19 cellular contexts compared by ENCODE assay signal in the genomic region with DNA sequence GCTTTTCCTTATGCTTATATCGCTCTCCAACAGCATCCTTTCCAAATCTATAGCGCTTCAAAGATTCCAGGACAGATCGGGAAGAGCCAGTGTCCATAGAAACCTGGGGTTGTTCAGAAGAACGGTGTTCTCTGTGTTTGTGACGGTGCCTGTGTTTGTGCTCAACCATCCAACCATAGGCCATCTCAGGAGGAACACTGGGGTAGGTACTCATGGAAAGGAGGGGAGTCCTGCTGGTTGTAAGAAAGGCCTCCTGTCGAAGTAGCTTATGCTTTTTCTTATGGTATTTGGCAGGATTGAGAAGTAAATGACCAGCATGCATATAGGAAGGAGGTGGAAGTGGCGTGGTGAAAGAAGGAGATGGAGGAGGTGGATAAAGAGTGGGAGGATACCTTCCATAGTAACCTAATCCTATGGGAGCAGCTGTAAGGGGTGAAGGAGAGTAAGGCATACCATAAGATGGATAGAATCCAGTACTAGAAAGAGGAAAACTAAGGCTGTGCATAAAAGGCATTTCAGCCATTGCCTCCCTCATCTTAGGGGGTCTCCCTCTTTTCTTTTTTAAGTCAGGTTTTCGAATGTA.
DNase-seq lines count a peak whose midpoint lies in the region; FAIRE-seq and TF ChIP-seq lines count a peak whose summit lies in the region.
"Had no signal": no experiment of that assay in that cellular context is flagged by ENCODE, and none has a peak within 500 bp of the region (broad histone marks: within the 10 kb centered on the region; RNA-seq: fewer than 3 reads in every experiment).

No MANE protein-coding gene starts in this region.

- H3K9me3 ChIP-seq in Caco-2 (no peaks in the 10 kb centered on the region), HEK293 (ENCODE audit: control insufficient read depth, insufficient read depth, low read depth, low read length) (no peaks in the 10 kb centered on the region), astrocyte (ENCODE audit: insufficient read depth, low read depth, low read length) (no peaks in the 10 kb centered on the region)
- H3K9me3 ChIP-seq: SK-N-SH had no signal

- no peak overlapping the region for H3K4me3 ChIP-seq in Caco-2 (ENCODE audit: low read depth, low read length)
- H3K4me3 ChIP-seq in HEK293 (ENCODE audit: low read depth, low read length): no peak overlapping the region
- no peak overlapping the region for H3K4me3 ChIP-seq in astrocyte (ENCODE audit: insufficient read depth, low read depth, low read length)
- H3K4me3 ChIP-seq: BLaER1, GM23248 had no signal

- CTCF ChIA-PET in Caco-2 (lab: Charles Lee) (no interaction called here), HEK293 (lab: Yijun Ruan, JAX) (no interaction called here)

- intact Hi-C loops in Caco-2 (cut with micrococcal nuclease; ENCODE audit: unreplicated experiment): no loop called here

- H3K4me1 Mint-ChIP-seq in Caco-2 (ENCODE audit: low read depth, unreplicated experiment) (peaks cover 12% of the 10 kb centered on the region), astrocyte (ENCODE audit: low read depth, unreplicated experiment) (peaks cover 14% of the 10 kb centered on the region), mesothelial cell of epicardium (peaks cover 49% of the 10 kb centered on the region)

- DNase-seq in Caco-2 (no peak), astrocyte (ENCODE audit: low read depth) (no peak), mesothelial cell of epicardium (ENCODE audit: low spot score in 2 of 2, unreplicated experiment in 2 of 2) (no peak), GM19239 (ENCODE audit: insufficient read length, low spot score) (no peak), NCI-H2081 (lab: John Stamatoyannopoulos, UW) (no peak), anterior cingulate cortex (lab: John Stamatoyannopoulos, UW) (no peak)
- DNase-seq: CD8-positive, alpha-beta memory T cell; DMS79 treated with DMSO at 0.1 percent for 48 hours; NCI-H1417; NCI-H187 treated with DMSO at 0.1 percent for 48 hours; NCI-H524; NCI-H82; RPMI8226; SHP77 treated with DMSO at 0.1 percent for 48 hours; SK-N-SH had no signal

- H4K20me1 ChIP-seq in astrocyte (ENCODE audit: insufficient read depth, low read length): peaks cover 26% of the 10 kb centered on the region

- TF ChIP-seq CTCF in Caco-2 (IDR thresholded peaks at IDR 0.05; ENCODE audit: insufficient read depth in 1 of 2, low read depth in 1 of 2, low read length in 1 of 2, severe bottlenecking in 1 of 2, unreplicated experiment in 1 of 2): no peak
- TF ChIP-seq CTCF in HEK293 (tag by site-specific recombination; IDR thresholded peaks at IDR 0.05): no peak
- TF ChIP-seq CTCF in astrocyte (IDR thresholded peaks at IDR 0.05; ENCODE audit: insufficient read depth, low read depth, low read length): no peak
- no peak for TF ChIP-seq CTCF in mesothelial cell of epicardium (IDR thresholded peaks at IDR 0.05; ENCODE audit: unreplicated experiment)

- H3K4me2 ChIP-seq in astrocyte (ENCODE audit: low read length): no peak overlapping the region
- H3K4me2 ChIP-seq: BLaER1, SK-N-SH had no signal

- H2AFZ ChIP-seq in astrocyte (ENCODE audit: low read depth, low read length): no peak overlapping the region
- H2AFZ ChIP-seq: GM23248 had no signal

- BruUV-seq in Caco-2 (replicated peaks; lab: Mats Ljungman, UMichigan): no TSS peak

- H3K4me1 ChIP-seq in Caco-2: no peaks in the 10 kb centered on the region
- no peaks in the 10 kb centered on the region for H3K4me1 ChIP-seq in HEK293 (ENCODE audit: control insufficient read depth, insufficient read depth, low read length)
- H3K4me1 ChIP-seq in astrocyte (ENCODE audit: insufficient read depth, low read length): peaks cover 9% of the 10 kb centered on the region

- H3K27me3 Mint-ChIP-seq in Caco-2 (ENCODE audit: insufficient read depth, unreplicated experiment) (no peaks in the 10 kb centered on the region), astrocyte (ENCODE audit: low read depth, unreplicated experiment) (no peaks in the 10 kb centered on the region), mesothelial cell of epicardium (ENCODE audit: low read depth) (no peaks in the 10 kb centered on the region)
- H3K27me3 Mint-ChIP-seq: CD8-positive, alpha-beta memory T cell had no signal

- FAIRE-seq in astrocyte (lab: Jason Lieb, UNC): no peak
- no peak for FAIRE-seq in GM19239 (lab: Jason Lieb, UNC)

- H3K79me2 ChIP-seq in astrocyte (ENCODE audit: insufficient read depth, low read length): peaks cover 11% of the 10 kb centered on the region

- no peaks in the 10 kb centered on the region for H3K36me3 ChIP-seq in Caco-2 (ENCODE audit: control insufficient read depth, insufficient read depth, low read length)
- H3K36me3 ChIP-seq in HEK293 (ENCODE audit: control insufficient read depth in 2 of 2, insufficient read depth in 1 of 2, low read length in 2 of 2): peaks cover 0 to 19% of the 10 kb centered on the region in 2 experiments; a peak in 2 of 3 replicates
- peaks cover 10% of the 10 kb centered on the region for H3K36me3 ChIP-seq in astrocyte (ENCODE audit: insufficient read depth, low read length)

- H3K27ac ChIP-seq in HEK293 (ENCODE audit: extremely low read depth, low read depth, low read length): no peak overlapping the region
- H3K27ac ChIP-seq in astrocyte (ENCODE audit: low read depth, low read length): no peak overlapping the region
- H3K27ac ChIP-seq: BLaER1, KMS-11 had no signal

- H3K27ac Mint-ChIP-seq in Caco-2 (ENCODE audit: unreplicated experiment): peak overlapping the region; percentile 11
- no peak overlapping the region for H3K27ac Mint-ChIP-seq in astrocyte (ENCODE audit: unreplicated experiment)
- peak overlapping the region; percentile 26 for H3K27ac Mint-ChIP-seq in mesothelial cell of epicardium

- H3K9me3 Mint-ChIP-seq in Caco-2 (ENCODE audit: unreplicated experiment): peaks cover 10% of the 10 kb centered on the region
- no peaks in the 10 kb centered on the region for H3K9me3 Mint-ChIP-seq in astrocyte (ENCODE audit: unreplicated experiment)
- no peaks in the 10 kb centered on the region for H3K9me3 Mint-ChIP-seq in mesothelial cell of epicardium
- H3K9me3 Mint-ChIP-seq: CD8-positive, alpha-beta memory T cell had no signal

- H3K36me3 Mint-ChIP-seq in Caco-2 (ENCODE audit: insufficient read depth, unreplicated experiment) (peaks cover 67% of the 10 kb centered on the region), astrocyte (ENCODE audit: low read depth, unreplicated experiment) (peaks cover 30% of the 10 kb centered on the region), mesothelial cell of epicardium (peaks cover 36% of the 10 kb centered on the region)

- POLR2A ChIA-PET in Caco-2 (lab: Charles Lee) (no interaction called here), HEK293 (lab: Yijun Ruan, JAX) (no interaction called here)

- H3K27me3 ChIP-seq in Caco-2 (replicated peaks; ENCODE audit: control insufficient read depth, insufficient read depth, low read length): no peaks in the 10 kb centered on the region
- no peaks in the 10 kb centered on the region for H3K27me3 ChIP-seq in astrocyte (ENCODE audit: insufficient read depth, low read length)
- H3K27me3 ChIP-seq: BLaER1 had no signal

- H3K4me3 Mint-ChIP-seq in Caco-2 (ENCODE audit: unreplicated experiment) (no peak overlapping the region), astrocyte (ENCODE audit: unreplicated experiment) (peak overlapping the region; percentile 47), mesothelial cell of epicardium (no peak overlapping the region)

- H3K9ac ChIP-seq in astrocyte (ENCODE audit: low read length): no peak overlapping the region
- H3K9ac ChIP-seq: BLaER1, GM23248, KMS-11, SK-N-SH had no signal

TF ChIP-seq in HEK293, 187 proteins besides CTCF, POLR2A, EP300 and RAD21:
- no peak for TF ChIP-seq ZNF138 (tag by site-specific recombination; IDR thresholded peaks at IDR 0.05; ENCODE audit: borderline replicate concordance)
- no peak for TF ChIP-seq KLF17 (tag by site-specific recombination; IDR thresholded peaks at IDR 0.05)
- peak; percentile 34 for TF ChIP-seq ZFHX2 (tag by site-specific recombination; conservative IDR thresholded peaks at IDR 0.05)
- TF ChIP-seq ZNF146 (tag by site-specific recombination; IDR thresholded peaks at IDR 0.05): no peak
- no peak for TF ChIP-seq ZNF830 (tag by site-specific recombination; IDR thresholded peaks at IDR 0.05; ENCODE audit: low read depth)
- no peak for TF ChIP-seq ZNF544 (tag by site-specific recombination; IDR thresholded peaks at IDR 0.05)
TF ChIP-seq in HEK293: peak in this region for 1.
